2 cellular contexts compared by ENCODE assay signal in the genomic region with DNA sequence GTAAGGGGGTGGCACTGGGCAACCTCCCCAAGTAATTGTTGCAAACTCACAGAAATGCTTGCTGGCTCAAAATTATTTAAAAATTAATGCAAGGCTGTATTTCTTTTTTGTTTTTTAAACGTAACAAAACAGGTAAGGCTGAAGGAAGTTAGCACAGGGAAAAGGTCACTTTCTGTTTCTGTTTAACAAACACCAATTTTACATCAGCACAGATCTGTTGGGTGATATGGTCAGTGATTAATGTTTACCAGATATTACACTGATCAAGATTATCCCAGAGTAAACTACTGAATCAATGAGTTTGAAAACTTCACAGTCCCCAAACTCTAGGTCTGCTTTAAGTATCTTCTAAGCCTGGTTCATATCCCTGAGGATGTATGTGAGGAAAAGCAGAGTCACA.
TF ChIP-seq lines count a peak whose summit lies in the region.

No MANE protein-coding gene starts in this region.

TF ChIP-seq in A549, 52 proteins besides CTCF, POLR2A, EP300 and RAD21 (continued from another document):
- TF ChIP-seq, protein P1, sequence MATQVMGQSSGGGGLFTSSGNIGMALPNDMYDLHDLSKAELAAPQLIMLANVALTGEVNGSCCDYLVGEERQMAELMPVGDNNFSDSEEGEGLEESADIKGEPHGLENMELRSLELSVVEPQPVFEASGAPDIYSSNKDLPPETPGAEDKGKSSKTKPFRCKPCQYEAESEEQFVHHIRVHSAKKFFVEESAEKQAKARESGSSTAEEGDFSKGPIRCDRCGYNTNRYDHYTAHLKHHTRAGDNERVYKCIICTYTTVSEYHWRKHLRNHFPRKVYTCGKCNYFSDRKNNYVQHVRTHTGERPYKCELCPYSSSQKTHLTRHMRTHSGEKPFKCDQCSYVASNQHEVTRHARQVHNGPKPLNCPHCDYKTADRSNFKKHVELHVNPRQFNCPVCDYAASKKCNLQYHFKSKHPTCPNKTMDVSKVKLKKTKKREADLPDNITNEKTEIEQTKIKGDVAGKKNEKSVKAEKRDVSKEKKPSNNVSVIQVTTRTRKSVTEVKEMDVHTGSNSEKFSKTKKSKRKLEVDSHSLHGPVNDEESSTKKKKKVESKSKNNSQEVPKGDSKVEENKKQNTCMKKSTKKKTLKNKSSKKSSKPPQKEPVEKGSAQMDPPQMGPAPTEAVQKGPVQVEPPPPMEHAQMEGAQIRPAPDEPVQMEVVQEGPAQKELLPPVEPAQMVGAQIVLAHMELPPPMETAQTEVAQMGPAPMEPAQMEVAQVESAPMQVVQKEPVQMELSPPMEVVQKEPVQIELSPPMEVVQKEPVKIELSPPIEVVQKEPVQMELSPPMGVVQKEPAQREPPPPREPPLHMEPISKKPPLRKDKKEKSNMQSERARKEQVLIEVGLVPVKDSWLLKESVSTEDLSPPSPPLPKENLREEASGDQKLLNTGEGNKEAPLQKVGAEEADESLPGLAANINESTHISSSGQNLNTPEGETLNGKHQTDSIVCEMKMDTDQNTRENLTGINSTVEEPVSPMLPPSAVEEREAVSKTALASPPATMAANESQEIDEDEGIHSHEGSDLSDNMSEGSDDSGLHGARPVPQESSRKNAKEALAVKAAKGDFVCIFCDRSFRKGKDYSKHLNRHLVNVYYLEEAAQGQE (IDR thresholded peaks at IDR 0.05), result no peak
- TF ChIP-seq NR3C1 (IDR thresholded peaks at IDR 0.05) (no peak), SREBF2 (IDR thresholded peaks at IDR 0.05) (no peak)

TF ChIP-seq in GM23338, 12 proteins besides CTCF, POLR2A, EP300 and RAD21 (continued from another document):
- TF ChIP-seq, protein P1 (IDR thresholded peaks at IDR 0.05; ENCODE audit: unreplicated experiment), result no peak
- TF ChIP-seq NANOG (IDR thresholded peaks at IDR 0.05; ENCODE audit: borderline replicate concordance) (no peak), POLR2AphosphoS5 (IDR thresholded peaks at IDR 0.05; ENCODE audit: low read depth) (no peak), ZNF331 (CRISPR knock-in tag; IDR thresholded peaks at IDR 0.05; ENCODE audit: low read depth) (no peak)
- TF ChIP-seq, protein P2, sequence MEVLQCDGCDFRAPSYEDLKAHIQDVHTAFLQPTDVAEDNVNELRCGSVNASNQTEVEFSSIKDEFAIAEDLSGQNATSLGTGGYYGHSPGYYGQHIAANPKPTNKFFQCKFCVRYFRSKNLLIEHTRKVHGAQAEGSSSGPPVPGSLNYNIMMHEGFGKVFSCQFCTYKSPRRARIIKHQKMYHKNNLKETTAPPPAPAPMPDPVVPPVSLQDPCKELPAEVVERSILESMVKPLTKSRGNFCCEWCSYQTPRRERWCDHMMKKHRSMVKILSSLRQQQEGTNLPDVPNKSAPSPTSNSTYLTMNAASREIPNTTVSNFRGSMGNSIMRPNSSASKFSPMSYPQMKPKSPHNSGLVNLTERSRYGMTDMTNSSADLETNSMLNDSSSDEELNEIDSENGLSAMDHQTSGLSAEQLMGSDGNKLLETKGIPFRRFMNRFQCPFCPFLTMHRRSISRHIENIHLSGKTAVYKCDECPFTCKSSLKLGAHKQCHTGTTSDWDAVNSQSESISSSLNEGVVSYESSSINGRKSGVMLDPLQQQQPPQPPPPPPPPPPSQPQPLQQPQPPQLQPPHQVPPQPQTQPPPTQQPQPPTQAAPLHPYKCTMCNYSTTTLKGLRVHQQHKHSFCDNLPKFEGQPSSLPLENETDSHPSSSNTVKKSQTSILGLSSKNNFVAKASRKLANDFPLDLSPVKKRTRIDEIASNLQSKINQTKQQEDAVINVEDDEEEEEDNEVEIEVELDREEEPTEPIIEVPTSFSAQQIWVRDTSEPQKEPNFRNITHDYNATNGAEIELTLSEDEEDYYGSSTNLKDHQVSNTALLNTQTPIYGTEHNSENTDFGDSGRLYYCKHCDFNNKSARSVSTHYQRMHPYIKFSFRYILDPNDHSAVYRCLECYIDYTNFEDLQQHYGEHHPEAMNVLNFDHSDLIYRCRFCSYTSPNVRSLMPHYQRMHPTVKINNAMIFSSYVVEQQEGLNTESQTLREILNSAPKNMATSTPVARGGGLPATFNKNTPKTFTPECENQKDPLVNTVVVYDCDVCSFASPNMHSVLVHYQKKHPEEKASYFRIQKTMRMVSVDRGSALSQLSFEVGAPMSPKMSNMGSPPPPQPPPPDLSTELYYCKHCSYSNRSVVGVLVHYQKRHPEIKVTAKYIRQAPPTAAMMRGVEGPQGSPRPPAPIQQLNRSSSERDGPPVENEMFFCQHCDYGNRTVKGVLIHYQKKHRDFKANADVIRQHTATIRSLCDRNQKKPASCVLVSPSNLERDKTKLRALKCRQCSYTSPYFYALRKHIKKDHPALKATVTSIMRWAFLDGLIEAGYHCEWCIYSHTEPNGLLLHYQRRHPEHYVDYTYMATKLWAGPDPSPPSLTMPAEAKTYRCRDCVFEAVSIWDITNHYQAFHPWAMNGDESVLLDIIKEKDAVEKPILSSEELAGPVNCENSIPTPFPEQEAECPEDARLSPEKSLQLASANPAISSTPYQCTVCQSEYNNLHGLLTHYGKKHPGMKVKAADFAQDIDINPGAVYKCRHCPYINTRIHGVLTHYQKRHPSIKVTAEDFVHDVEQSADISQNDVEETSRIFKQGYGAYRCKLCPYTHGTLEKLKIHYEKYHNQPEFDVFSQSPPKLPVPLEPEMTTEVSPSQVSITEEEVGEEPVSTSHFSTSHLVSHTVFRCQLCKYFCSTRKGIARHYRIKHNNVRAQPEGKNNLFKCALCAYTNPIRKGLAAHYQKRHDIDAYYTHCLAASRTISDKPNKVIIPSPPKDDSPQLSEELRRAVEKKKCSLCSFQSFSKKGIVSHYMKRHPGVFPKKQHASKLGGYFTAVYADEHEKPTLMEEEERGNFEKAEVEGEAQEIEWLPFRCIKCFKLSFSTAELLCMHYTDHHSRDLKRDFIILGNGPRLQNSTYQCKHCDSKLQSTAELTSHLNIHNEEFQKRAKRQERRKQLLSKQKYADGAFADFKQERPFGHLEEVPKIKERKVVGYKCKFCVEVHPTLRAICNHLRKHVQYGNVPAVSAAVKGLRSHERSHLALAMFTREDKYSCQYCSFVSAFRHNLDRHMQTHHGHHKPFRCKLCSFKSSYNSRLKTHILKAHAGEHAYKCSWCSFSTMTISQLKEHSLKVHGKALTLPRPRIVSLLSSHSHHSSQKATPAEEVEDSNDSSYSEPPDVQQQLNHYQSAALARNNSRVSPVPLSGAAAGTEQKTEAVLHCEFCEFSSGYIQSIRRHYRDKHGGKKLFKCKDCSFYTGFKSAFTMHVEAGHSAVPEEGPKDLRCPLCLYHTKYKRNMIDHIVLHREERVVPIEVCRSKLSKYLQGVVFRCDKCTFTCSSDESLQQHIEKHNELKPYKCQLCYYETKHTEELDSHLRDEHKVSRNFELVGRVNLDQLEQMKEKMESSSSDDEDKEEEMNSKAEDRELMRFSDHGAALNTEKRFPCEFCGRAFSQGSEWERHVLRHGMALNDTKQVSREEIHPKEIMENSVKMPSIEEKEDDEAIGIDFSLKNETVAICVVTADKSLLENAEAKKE (CRISPR knock-in tag; IDR thresholded peaks at IDR 0.05), result no peak
